ENCODE assay signal across 8 cellular contexts in genomic region chr1:202692959-202693555, GRCh38. TPM values are rescaled to one million over a fixed set of nuclear protein-coding genes. Genes with fewer than 3 reads are reported as not detected.
DNase-seq lines count a peak whose midpoint lies in the region; ATAC-seq and TF ChIP-seq lines count a peak whose summit lies in the region.

No MANE protein-coding gene starts in this region.

- H4K20me1 ChIP-seq in OCI-LY1 (ENCODE audit: insufficient read depth, low read length), result no peaks in the 10 kb centered on the region; the same call in 1 of the 2 replicates

- 31 to 34% (median 33%) methylated on average over 3 of the region's 3 CpGs for WGBS in ovary, 3 donors
- 0 to 35% methylated on average over 1 to 3 of the region's 3 CpGs for WGBS in transverse colon (ENCODE audit: low coverage in 1 of 2), 2 donors

- DNase-seq in Right ventricle myocardium inferior (ENCODE audit: missing footprints) (no peak), cardiac septum (ENCODE audit: low spot score) (no peak), activated T-cell treated with anti-CD3 and anti-CD28 coated beads for 48 hours (ENCODE audit: low read depth) (peak; percentile 39), fibroblast of the aortic adventitia (ENCODE audit: low read depth) (peak; percentile 77), ovary (peak; percentile 59 to 78 (median 73)), transverse colon (peak; percentile 61), NCI-H1105 (lab: John Stamatoyannopoulos, UW) (no peak)

- H3K4me1 ChIP-seq in OCI-LY1 (ENCODE audit: insufficient read depth, low read length, severe bottlenecking) (no peaks in the 10 kb centered on the region), ovary (ENCODE audit: insufficient read depth) (no peaks in the 10 kb centered on the region), transverse colon (no peaks in the 10 kb centered on the region)

- H3K36me3 ChIP-seq in OCI-LY1 (ENCODE audit: insufficient read depth, low read length), result no peaks in the 10 kb centered on the region
- H3K36me3 ChIP-seq in ovary, result no peaks in the 10 kb centered on the region
- no peaks in the 10 kb centered on the region for H3K36me3 ChIP-seq in transverse colon

- H3K4me3 ChIP-seq in OCI-LY1 (ENCODE audit: low read depth, low read length, poor library complexity, severe bottlenecking), result no peak overlapping the region
- H3K4me3 ChIP-seq in fibroblast of the aortic adventitia (ENCODE audit: low read depth, low read length), result no peak overlapping the region
- no peak overlapping the region for H3K4me3 ChIP-seq in ovary
- H3K4me3 ChIP-seq in transverse colon, result no peak overlapping the region

- H3K9me2 ChIP-seq in OCI-LY1 (ENCODE audit: low read depth, low read length), result no peaks in the 10 kb centered on the region

- TF ChIP-seq EP300 in ovary (IDR thresholded peaks at IDR 0.05) (no peak), transverse colon (IDR thresholded peaks at IDR 0.05; ENCODE audit: low read depth) (no peak)

- no peak for TF ChIP-seq POLR2A in ovary (IDR thresholded peaks at IDR 0.05)
- TF ChIP-seq POLR2A in transverse colon (IDR thresholded peaks at IDR 0.05), result no peak

- H3K9me3 ChIP-seq in OCI-LY1 (ENCODE audit: low read length) (no peaks in the 10 kb centered on the region), ovary (no peaks in the 10 kb centered on the region), transverse colon (no peaks in the 10 kb centered on the region)

- no peak overlapping the region for H3K27ac ChIP-seq in OCI-LY1 (ENCODE audit: low read depth, low read length, poor library complexity, severe bottlenecking)
- no peak overlapping the region for H3K27ac ChIP-seq in ovary
- H3K27ac ChIP-seq in transverse colon, result no peak overlapping the region

- peak; percentile 75 for ATAC-seq in Right ventricle myocardium inferior

- H3K27me3 ChIP-seq in OCI-LY1 (ENCODE audit: insufficient read depth, low read length) (0 out of 2 replicates have a peak, but pooled peaks cover 3% of the 10 kb centered on the region), ovary (no peaks in the 10 kb centered on the region), transverse colon (peaks cover 32% of the 10 kb centered on the region)

- TF ChIP-seq CTCF in OCI-LY1 (IDR thresholded peaks at IDR 0.05; ENCODE audit: low read length) (peak; percentile 24; the same call in 1 of the 2 replicates), fibroblast of the aortic adventitia (IDR thresholded peaks at IDR 0.05; ENCODE audit: insufficient read depth, low read length) (peak; percentile 52), ovary (IDR thresholded peaks at IDR 0.05) (no peak), transverse colon (IDR thresholded peaks at IDR 0.05) (peak; percentile 27 to 45 (median 43))

- H2AFZ ChIP-seq in OCI-LY1 (ENCODE audit: low read length), result no peak overlapping the region

- in situ Hi-C loops in transverse colon (cut with MboI; ENCODE audit: low pct_ligation_motif_present in 1 of 4, low pct_unique_long_range_greater_than_20kb in 1 of 4, low sequenced_read_pairs in 3 of 4), result no loop called here

- no peak overlapping the region for H3K4me2 ChIP-seq in OCI-LY1 (ENCODE audit: low read length)

- H3F3A ChIP-seq in OCI-LY1 (ENCODE audit: insufficient read depth, low read length), result no peaks in the 10 kb centered on the region

- no peaks in the 10 kb centered on the region for H3K79me2 ChIP-seq in OCI-LY1 (ENCODE audit: insufficient read depth, low read length)

- no peak overlapping the region for H3K9ac ChIP-seq in OCI-LY1 (ENCODE audit: low read length)

- intact Hi-C loops in Right ventricle myocardium inferior (cut with DNase I) (no loop called here), cardiac septum (cut with DNase I) (no loop called here), ovary (cut with DNase I) (no loop called here), transverse colon (cut with DNase I; ENCODE audit: low total_unique reads) (no loop called here)

RNA-seq across cellular contexts. Expression of gene SYT2, which starts 17.2 kb away (rescaled TPM):
- total RNA-seq in Right ventricle myocardium inferior (not detected), cardiac septum (not detected), fibroblast of the aortic adventitia (ENCODE audit: low replicate concordance) (not detected in 2 replicates), ovary (1 to 10 TPM in 2 of 7 donors, under 1 TPM in 4, not detected in 1; 0.34 to 5.5 (median 0.80) TPM), transverse colon (under 1 TPM in 2 of 4 donors, not detected in 2; 0.16 to 0.40 TPM)
- polyA plus RNA-seq in ovary, result under 1 TPM; 0.39 to 0.52 TPM

Comparison
In these comparisons a context has a peak if more than half of its experiments do, and no peak if none do; other contexts are left out.
1. DNase-seq: peak in activated T-cell treated with anti-CD3 and anti-CD28 coated beads for 48 hours (single experiment), fibroblast of the aortic adventitia (single experiment), ovary (5 of 5) and transverse colon (single experiment); none in Right ventricle myocardium inferior (single experiment), cardiac septum (single experiment) and NCI-H1105 (single experiment).
2. CTCF ChIP-seq: peak in OCI-LY1 (single experiment), fibroblast of the aortic adventitia (single experiment) and transverse colon (5 of 5); none in ovary (0 of 3).